ENCODE assay signal across 8 cellular contexts in the genomic region with DNA sequence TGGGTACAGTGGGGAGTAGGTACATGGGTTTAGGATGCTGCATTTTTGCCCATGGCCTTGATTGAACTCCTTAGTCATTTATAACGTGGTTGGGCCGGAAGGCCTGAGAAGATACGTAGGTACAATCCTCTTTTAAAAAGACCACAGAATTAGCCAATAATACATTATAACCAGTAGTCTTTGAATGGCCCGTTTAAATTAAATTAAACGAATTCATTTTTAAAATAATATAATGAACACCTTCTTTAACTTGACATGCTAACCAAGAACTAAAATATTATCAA. TPM values are rescaled to one million over a fixed set of nuclear protein-coding genes. Genes with fewer than 3 reads are reported as not detected.
DNase-seq lines count a peak whose midpoint lies in the region; ATAC-seq and TF ChIP-seq lines count a peak whose summit lies in the region.

No MANE protein-coding gene starts in this region.

- no peak overlapping the region for H2BK120ac ChIP-seq in trophoblast cell (ENCODE audit: insufficient read depth, low read length, poor library complexity)

- peak overlapping the region; percentile 73 for H2AFZ ChIP-seq in trophoblast cell (ENCODE audit: insufficient read depth, low read length, poor library complexity)

- POLR2A ChIA-PET in HEK293 (lab: Yijun Ruan, JAX) = interaction anchor here (1.2 kb wide), 1 partner anchor 28 kb away, joined by 3 read pairs; no protein-coding TSS in a partner anchor

- no peak overlapping the region for H3K18ac ChIP-seq in trophoblast cell (ENCODE audit: low read length)

- H4K12ac ChIP-seq in trophoblast cell (ENCODE audit: low read depth, low read length) = peak overlapping the region; percentile 78

- H3K27ac ChIP-seq in HEK293 (ENCODE audit: extremely low read depth, low read depth, low read length) = peak overlapping the region; percentile 56
- peak overlapping the region; percentile 88 for H3K27ac ChIP-seq in SJSA1
- no peak overlapping the region for H3K27ac ChIP-seq in trophoblast cell (ENCODE audit: low read depth, low read length)

- H4K91ac ChIP-seq in trophoblast cell (ENCODE audit: low read depth, low read length) = peak overlapping the region; percentile 36

- no peak for ATAC-seq in GM21447 (IDR thresholded peaks at IDR 0.05; ENCODE audit: unreplicated experiment)

- peaks cover 6% of the 10 kb centered on the region for H3K79me2 ChIP-seq in trophoblast cell (ENCODE audit: control insufficient read depth, insufficient read depth, low read length, poor library complexity)

- H3K4me2 ChIP-seq in trophoblast cell (ENCODE audit: low read length) = peak overlapping the region; percentile 62

- CTCF ChIA-PET in HEK293 (lab: Yijun Ruan, JAX) = no interaction called here

- H3K4me3 ChIP-seq in HEK293 (ENCODE audit: low read depth, low read length) (peak overlapping the region; percentile 97), SJSA1 (peak overlapping the region; percentile 92), fibroblast of mammary gland (ENCODE audit: control insufficient read depth, low read depth, low read length) (peak overlapping the region; percentile 92), trophoblast cell (ENCODE audit: low read depth, low read length) (no peak overlapping the region)

- H3K4me1 ChIP-seq in HEK293 (ENCODE audit: control insufficient read depth, insufficient read depth, low read length) (peaks cover 4% of the 10 kb centered on the region), SJSA1 (replicated peaks) (peaks cover 26% of the 10 kb centered on the region), trophoblast cell (ENCODE audit: control insufficient read depth in 1 of 2, insufficient read depth in 2 of 2, low read length in 2 of 2) (peaks cover 0 to 4% of the 10 kb centered on the region in 2 experiments)

- H2BK5ac ChIP-seq in trophoblast cell (ENCODE audit: low read depth, low read length, poor library complexity) = no peak overlapping the region

- H3K9me3 ChIP-seq in HEK293 (ENCODE audit: control insufficient read depth, insufficient read depth, low read depth, low read length) (no peaks in the 10 kb centered on the region), SJSA1 (replicated peaks) (peaks cover 4% of the 10 kb centered on the region; the same call in 1 of the 2 replicates), trophoblast cell (ENCODE audit: insufficient read depth, low read depth, low read length) (no peaks in the 10 kb centered on the region)

- TF ChIP-seq CTCF in HEK293 (tag by site-specific recombination; IDR thresholded peaks at IDR 0.05) (no peak), fibroblast of mammary gland (conservative IDR thresholded peaks at IDR 0.05; ENCODE audit: control insufficient read depth, insufficient read depth, low read depth, low read length) (no peak)

- H3K36me3 ChIP-seq in HEK293 (ENCODE audit: control insufficient read depth in 2 of 2, insufficient read depth in 1 of 2, low read length in 2 of 2) (peaks cover 0 to 19% of the 10 kb centered on the region in 2 experiments; a peak in 2 of 3 replicates), SJSA1 (peaks cover 13% of the 10 kb centered on the region), trophoblast cell (ENCODE audit: control insufficient read depth in 1 of 2, insufficient read depth in 2 of 2, low read length in 2 of 2) (no peaks in the 10 kb centered on the region)

- H2BK12ac ChIP-seq in trophoblast cell (ENCODE audit: low read length) = no peak overlapping the region

- H3K9ac ChIP-seq in trophoblast cell (ENCODE audit: low read length) = peak overlapping the region; percentile 3

- no CpG with 5 or more reads among the region's 5 CpGs for WGBS in trophoblast cell (ENCODE audit: extremely low coverage, insufficient coverage, insufficient read length)

- no peak for DNase-seq in SJSA1 (ENCODE audit: low read depth in 1 of 2, low spot score in 2 of 2)
- DNase-seq in fibroblast of mammary gland (ENCODE audit: low read depth) = no peak
- no peak for DNase-seq in trophoblast cell
- no peak for DNase-seq in NCI-H1092 treated with DMSO at 0.1 percent for 48 hours (lab: John Stamatoyannopoulos, UW)
- no peak for DNase-seq in OCI-M1 (lab: John Stamatoyannopoulos, UW)
- DNase-seq in HuH-7.5 (ENCODE audit: low spot score) = no peak

- H4K8ac ChIP-seq in trophoblast cell (ENCODE audit: low read depth, low read length) = peak overlapping the region; percentile 79

- no peak overlapping the region for H2AK5ac ChIP-seq in trophoblast cell (ENCODE audit: low read length)

- H3K4ac ChIP-seq in trophoblast cell (ENCODE audit: low read depth, low read length) = no peak overlapping the region

- H3K79me1 ChIP-seq in trophoblast cell (ENCODE audit: low read length) = peaks cover 5% of the 10 kb centered on the region

- H3K27me3 ChIP-seq in SJSA1 (replicated peaks) (0 out of 2 replicates have a peak, but pooled peaks cover 2% of the 10 kb centered on the region), trophoblast cell (ENCODE audit: insufficient read depth, low read length) (no peaks in the 10 kb centered on the region)

- no peak overlapping the region for H3K23ac ChIP-seq in trophoblast cell (ENCODE audit: low read length)

- H3K14ac ChIP-seq in trophoblast cell (ENCODE audit: low read length) = no peak overlapping the region

TF ChIP-seq in HEK293, 187 proteins besides CTCF, POLR2A, EP300 and RAD21:
- TF ChIP-seq ZNF146 (tag by site-specific recombination; IDR thresholded peaks at IDR 0.05) = no peak
- 0 out of 2 replicates have a peak, but pooled peaks have one; percentile 5 for TF ChIP-seq ZNF366 (tag by site-specific recombination; conservative IDR thresholded peaks at IDR 0.05)
- TF ChIP-seq, protein P1, sequence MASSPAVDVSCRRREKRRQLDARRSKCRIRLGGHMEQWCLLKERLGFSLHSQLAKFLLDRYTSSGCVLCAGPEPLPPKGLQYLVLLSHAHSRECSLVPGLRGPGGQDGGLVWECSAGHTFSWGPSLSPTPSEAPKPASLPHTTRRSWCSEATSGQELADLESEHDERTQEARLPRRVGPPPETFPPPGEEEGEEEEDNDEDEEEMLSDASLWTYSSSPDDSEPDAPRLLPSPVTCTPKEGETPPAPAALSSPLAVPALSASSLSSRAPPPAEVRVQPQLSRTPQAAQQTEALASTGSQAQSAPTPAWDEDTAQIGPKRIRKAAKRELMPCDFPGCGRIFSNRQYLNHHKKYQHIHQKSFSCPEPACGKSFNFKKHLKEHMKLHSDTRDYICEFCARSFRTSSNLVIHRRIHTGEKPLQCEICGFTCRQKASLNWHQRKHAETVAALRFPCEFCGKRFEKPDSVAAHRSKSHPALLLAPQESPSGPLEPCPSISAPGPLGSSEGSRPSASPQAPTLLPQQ (tag by site-specific recombination; IDR thresholded peaks at IDR 0.05) = peak; percentile 21; the same call in 1 of the 2 replicates
- TF ChIP-seq ZNF335 (tag by site-specific recombination; conservative IDR thresholded peaks at IDR 0.05) = peak; percentile 20; the same call in 1 of the 2 replicates
- TF ChIP-seq, protein P2, sequence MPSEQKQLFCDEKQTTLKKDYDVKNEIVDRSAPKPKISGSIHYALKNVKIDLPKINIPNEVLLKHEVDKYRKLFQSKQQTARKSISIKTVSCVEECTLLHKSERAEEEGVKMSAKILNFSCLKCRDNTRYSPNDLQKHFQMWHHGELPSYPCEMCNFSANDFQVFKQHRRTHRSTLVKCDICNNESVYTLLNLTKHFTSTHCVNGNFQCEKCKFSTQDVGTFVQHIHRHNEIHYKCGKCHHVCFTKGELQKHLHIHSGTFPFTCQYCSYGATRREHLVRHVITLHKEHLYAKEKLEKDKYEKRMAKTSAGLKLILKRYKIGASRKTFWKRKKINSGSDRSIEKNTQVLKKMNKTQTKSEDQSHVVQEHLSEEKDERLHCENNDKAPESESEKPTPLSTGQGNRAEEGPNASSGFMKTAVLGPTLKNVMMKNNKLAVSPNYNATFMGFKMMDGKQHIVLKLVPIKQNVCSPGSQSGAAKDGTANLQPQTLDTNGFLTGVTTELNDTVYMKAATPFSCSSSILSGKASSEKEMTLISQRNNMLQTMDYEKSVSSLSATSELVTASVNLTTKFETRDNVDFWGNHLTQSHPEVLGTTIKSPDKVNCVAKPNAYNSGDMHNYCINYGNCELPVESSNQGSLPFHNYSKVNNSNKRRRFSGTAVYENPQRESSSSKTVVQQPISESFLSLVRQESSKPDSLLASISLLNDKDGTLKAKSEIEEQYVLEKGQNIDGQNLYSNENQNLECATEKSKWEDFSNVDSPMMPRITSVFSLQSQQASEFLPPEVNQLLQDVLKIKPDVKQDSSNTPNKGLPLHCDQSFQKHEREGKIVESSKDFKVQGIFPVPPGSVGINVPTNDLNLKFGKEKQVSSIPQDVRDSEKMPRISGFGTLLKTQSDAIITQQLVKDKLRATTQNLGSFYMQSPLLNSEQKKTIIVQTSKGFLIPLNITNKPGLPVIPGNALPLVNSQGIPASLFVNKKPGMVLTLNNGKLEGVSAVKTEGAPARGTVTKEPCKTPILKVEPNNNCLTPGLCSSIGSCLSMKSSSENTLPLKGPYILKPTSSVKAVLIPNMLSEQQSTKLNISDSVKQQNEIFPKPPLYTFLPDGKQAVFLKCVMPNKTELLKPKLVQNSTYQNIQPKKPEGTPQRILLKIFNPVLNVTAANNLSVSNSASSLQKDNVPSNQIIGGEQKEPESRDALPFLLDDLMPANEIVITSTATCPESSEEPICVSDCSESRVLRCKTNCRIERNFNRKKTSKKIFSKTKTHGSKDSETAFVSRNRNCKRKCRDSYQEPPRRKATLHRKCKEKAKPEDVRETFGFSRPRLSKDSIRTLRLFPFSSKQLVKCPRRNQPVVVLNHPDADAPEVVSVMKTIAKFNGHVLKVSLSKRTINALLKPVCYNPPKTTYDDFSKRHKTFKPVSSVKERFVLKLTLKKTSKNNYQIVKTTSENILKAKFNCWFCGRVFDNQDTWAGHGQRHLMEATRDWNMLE (tag by site-specific recombination; conservative IDR thresholded peaks at IDR 0.05; ENCODE audit: low read depth) = peak; percentile 85

RNA-seq across cellular contexts. Expression of a gene that starts 20.1 kb away (rescaled TPM):
- total RNA-seq in SJSA1 (2014; rRNA removed; shearing (Covaris generic)) = 54.4 and 82.6 TPM in 2 replicates
- polyA plus RNA-seq in trophoblast cell (2013) = 68.1 and 71.9 TPM in 2 replicates
